In the genomic region with DNA sequence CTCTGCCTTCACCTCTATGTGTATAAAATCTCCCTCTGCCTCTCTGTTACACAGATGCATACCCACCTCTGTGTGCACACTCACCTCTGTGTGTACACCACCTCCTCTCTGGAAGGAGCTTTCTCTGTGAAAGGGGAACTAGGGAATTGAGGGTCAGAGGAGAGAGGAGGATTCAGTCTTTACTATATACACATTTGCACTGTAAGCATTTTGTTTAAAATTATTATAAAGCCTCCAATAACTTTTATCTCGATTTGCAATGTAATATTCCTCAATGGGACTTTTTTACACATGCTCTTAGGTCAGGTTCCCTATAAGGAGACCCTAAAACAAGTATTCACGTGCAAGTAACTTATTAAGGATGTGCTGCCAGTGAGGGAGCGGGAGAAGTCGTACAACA, we compare ENCODE assay signal across 13 cellular contexts.
"Had no signal": no experiment of that assay in that cellular context is flagged by ENCODE, and none has a peak within 500 bp of the region (broad histone marks: within the 10 kb centered on the region; RNA-seq: fewer than 3 reads in every experiment).

No MANE protein-coding gene starts in this region.

- H3K9me3 ChIP-seq: thyroid gland had no signal

- DNase-seq: activated CD4-positive, alpha-beta memory T cell treated with anti-CD3 and anti-CD28 coated beads, Interleukin-2, amount 10 ng/mL, durations not matched to agents 7 days and 5 days; activated gamma-delta T cell; amygdala; brain microvascular endothelial cell; cerebellar nuclear complex; erythroblast; stimulated activated CD4-positive, alpha-beta T cell treated with anti-CD3 and anti-CD28 coated beads, Interleukin-15, amount 100 ng/mL, for 24 hours; stimulated activated CD4-positive, alpha-beta T cell treated with anti-CD3 and anti-CD28 coated beads, Interleukin-4, amount 100 ng/mL, for 24 hours; thyroid gland had no signal

- H3K4me3 ChIP-seq: hepatocyte, thyroid gland had no signal

- H3K9me3 Mint-ChIP-seq: activated CD4-positive, alpha-beta memory T cell treated with anti-CD3 and anti-CD28 coated beads, Interleukin-2, amount 10 ng/mL, durations not matched to agents 7 days and 5 days; dendritic cell treated with granulocyte-macrophage colony-stimulating factor and Interleukin-4, amounts not matched to agents 40 ng/mL and 50 ng/mL, for 4 days had no signal

- H3K27ac Mint-ChIP-seq: activated CD4-positive, alpha-beta memory T cell treated with anti-CD3 and anti-CD28 coated beads, Interleukin-2, amount 10 ng/mL, durations not matched to agents 7 days and 5 days had no signal

- H3K4me2 ChIP-seq: hepatocyte had no signal

- ATAC-seq: activated CD4-positive, CD25-positive, alpha-beta regulatory T cell treated with anti-CD3 and anti-CD28 coated beads, Interleukin-2, amount 50 U/mL, for 24 hours had no signal

- H3K27me3 Mint-ChIP-seq: activated CD4-positive, alpha-beta memory T cell treated with anti-CD3 and anti-CD28 coated beads, Interleukin-2, amount 10 ng/mL, durations not matched to agents 7 days and 5 days; dendritic cell treated with granulocyte-macrophage colony-stimulating factor and Interleukin-4, amounts not matched to agents 40 ng/mL and 50 ng/mL, for 4 days had no signal

- H3K79me2 ChIP-seq: hepatocyte, parathyroid adenoma had no signal

- H3K9ac ChIP-seq: parathyroid adenoma had no signal

- H3K27me3 ChIP-seq: brain microvascular endothelial cell, hepatocyte, thyroid gland had no signal

- H2AFZ ChIP-seq: hepatocyte, parathyroid adenoma had no signal

- H3K4me3 Mint-ChIP-seq: activated CD4-positive, alpha-beta memory T cell treated with anti-CD3 and anti-CD28 coated beads, Interleukin-2, amount 10 ng/mL, durations not matched to agents 7 days and 5 days; dendritic cell treated with granulocyte-macrophage colony-stimulating factor and Interleukin-4, amounts not matched to agents 40 ng/mL and 50 ng/mL, for 4 days had no signal

- H3K4me1 ChIP-seq: parathyroid adenoma had no signal

- H3K27ac ChIP-seq: brain microvascular endothelial cell, hepatocyte, parathyroid adenoma, thyroid gland had no signal
